12 cellular contexts compared by ENCODE assay signal in the genomic region with DNA sequence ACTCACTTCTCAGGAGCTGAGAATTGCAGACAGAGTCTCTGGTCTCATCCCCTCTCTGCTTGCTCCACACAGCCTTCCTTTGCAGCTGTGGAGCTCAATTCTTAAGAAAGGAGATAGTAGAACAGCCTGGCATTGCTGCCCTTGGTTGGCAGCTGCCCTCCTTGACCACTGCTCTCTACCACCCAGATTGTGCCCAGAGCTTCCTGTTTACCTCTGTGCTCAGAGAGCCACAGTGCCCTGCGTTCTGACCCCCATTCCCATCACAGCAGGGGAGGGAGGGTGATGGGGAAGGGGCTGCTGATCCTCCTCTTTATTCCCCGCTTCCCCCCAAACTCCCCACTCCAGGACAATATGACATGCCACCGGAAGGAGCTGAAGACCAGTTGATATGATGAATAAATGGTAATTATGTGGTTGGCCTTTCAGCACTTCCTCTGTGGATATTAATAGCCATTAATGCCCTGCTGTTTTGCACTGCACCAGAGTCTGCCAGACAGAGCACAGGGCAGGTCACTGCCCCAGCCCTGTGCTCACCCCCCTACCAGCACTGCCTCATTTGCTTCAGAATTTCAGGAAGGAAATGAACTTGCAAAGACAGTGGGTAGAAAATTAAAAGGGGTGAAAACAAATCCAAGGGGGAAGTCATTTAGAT.
A peak's percentile ranks its signal among the peaks of the same experiment; 100 is the strongest.
DNase-seq lines count a peak whose midpoint lies in the region; ATAC-seq, FAIRE-seq and TF ChIP-seq lines count a peak whose summit lies in the region.
"Had no signal": no experiment of that assay in that cellular context is flagged by ENCODE, and none has a peak within 500 bp of the region (broad histone marks: within the 10 kb centered on the region; RNA-seq: fewer than 3 reads in every experiment).

No MANE protein-coding gene starts in this region.

- peaks cover 17 to 20% (median 18%) of the 10 kb centered on the region in 3 donors for H3K27me3 Mint-ChIP-seq in CD14-positive monocyte (ENCODE audit: low read depth in 3 of 3)
- H3K27me3 Mint-ChIP-seq in progenitor cell of endocrine pancreas = peaks cover 36% of the 10 kb centered on the region

- H3K36me3 Mint-ChIP-seq in CD14-positive monocyte = peaks cover 0 to 2% of the 10 kb centered on the region in 2 donors
- no peaks in the 10 kb centered on the region for H3K36me3 Mint-ChIP-seq in progenitor cell of endocrine pancreas (ENCODE audit: insufficient read depth)

- in situ Hi-C loops in HepG2 (cut with HindIII; ENCODE audit: extremely low pct_ligation_motif_present, low pct_unique_long_range_greater_than_20kb) = no loop called here

- intact Hi-C loops in CD14-positive monocyte (cut with micrococcal nuclease) = no loop called here
- intact Hi-C loops in HepG2 (cut with micrococcal nuclease; ENCODE audit: unreplicated experiment) = no loop called here

- H3K4me1 Mint-ChIP-seq in CD14-positive monocyte (peaks cover 44% of the 10 kb centered on the region), progenitor cell of endocrine pancreas (ENCODE audit: low read depth) (no peaks in the 10 kb centered on the region)

- peaks cover 0 to 6% (median 0%) of the 10 kb centered on the region in 7 donors for H3K9me3 Mint-ChIP-seq in CD14-positive monocyte
- no peaks in the 10 kb centered on the region for H3K9me3 Mint-ChIP-seq in progenitor cell of endocrine pancreas (ENCODE audit: low read depth)

- TF ChIP-seq CTCF in CD14-positive monocyte (IDR thresholded peaks at IDR 0.05) = no peak
- no peak for TF ChIP-seq CTCF in progenitor cell of endocrine pancreas (IDR thresholded peaks at IDR 0.05; ENCODE audit: unreplicated experiment)
- TF ChIP-seq CTCF in HepG2 (CRISPR knock-in tag; IDR thresholded peaks at IDR 0.05) = no peak

- 0 out of 2 replicates have a peak, but pooled peaks cover 2% of the 10 kb centered on the region for H4K20me1 ChIP-seq in HepG2 (ENCODE audit: insufficient read depth, low read length)

- no peak for FAIRE-seq in HepG2 (lab: Jason Lieb, UNC)
- FAIRE-seq: keratinocyte had no signal

- no peak for TF ChIP-seq RAD21 in HepG2 (CRISPR knock-in tag; IDR thresholded peaks at IDR 0.05)

- POLR2A ChIA-PET in HepG2 (lab: Yijun Ruan, JAX) = no interaction called here

- H2AFZ ChIP-seq in HepG2 (ENCODE audit: low read length) = no peak overlapping the region

- WGBS in HepG2 (ENCODE audit: low lambda C conversion rate) = 29% methylated on average over 2 of the region's 3 CpGs

- H3K27ac Mint-ChIP-seq in CD14-positive monocyte = peak overlapping the region; percentile 76 to 91 (median 86)
- H3K27ac Mint-ChIP-seq in progenitor cell of endocrine pancreas = no peak overlapping the region

- no peak overlapping the region for H3K4me3 ChIP-seq in HepG2 (replicated peaks in 1 of 3; ENCODE audit: insufficient read depth in 1 of 3, low read depth in 2 of 3, low read length in 3 of 3)
- H3K4me3 ChIP-seq: smooth muscle cell had no signal

- ATAC-seq in GM21367 (IDR thresholded peaks at IDR 0.05; ENCODE audit: unreplicated experiment) (peak; percentile 50), HG03469 (IDR thresholded peaks at IDR 0.05; ENCODE audit: unreplicated experiment) (peak; percentile 29), GM21360 (IDR thresholded peaks at IDR 0.05; ENCODE audit: unreplicated experiment) (no peak), HepG2 (no peak)
- ATAC-seq: stimulated activated naive CD8-positive, alpha-beta T cell treated with anti-CD3 and anti-CD28 coated beads, Interleukin-15, amount 100 ng/mL, for 72 hours had no signal

- peak; percentile 81 for DNase-seq in CD14-positive monocyte (ENCODE audit: low spot score)
- DNase-seq in foreskin melanocyte = peak; percentile 84
- DNase-seq in progenitor cell of endocrine pancreas (ENCODE audit: low spot score, unreplicated experiment) = no peak
- DNase-seq in glomerular visceral epithelial cell (ENCODE audit: extremely low spot score) = no peak
- no peak for DNase-seq in HepG2 (ENCODE audit: low spot score)
- DNase-seq: AML-193; stimulated activated naive CD8-positive, alpha-beta T cell treated with anti-CD3 and anti-CD28 coated beads, Interleukin-15, amount 100 ng/mL, for 72 hours had no signal

- H3K27ac ChIP-seq in HepG2 (ENCODE audit: extremely low read length, insufficient read depth, low read length) = no peak overlapping the region

- H3K4me1 ChIP-seq in HepG2 (ENCODE audit: insufficient read depth, low read length) = no peaks in the 10 kb centered on the region

- H3K4me3 Mint-ChIP-seq in CD14-positive monocyte (peak overlapping the region; percentile 32 to 86), progenitor cell of endocrine pancreas (ENCODE audit: low read depth) (no peak overlapping the region)
- H3K4me3 Mint-ChIP-seq: stimulated activated naive CD8-positive, alpha-beta T cell treated with anti-CD3 and anti-CD28 coated beads, Interleukin-15, amount 100 ng/mL, for 72 hours had no signal

- no peaks in the 10 kb centered on the region for H3K79me2 ChIP-seq in HepG2 (ENCODE audit: insufficient read depth, low read length)

- H3K9me3 ChIP-seq in HepG2 (ENCODE audit: low read length) = no peaks in the 10 kb centered on the region

- TF ChIP-seq EP300 in HepG2 (IDR thresholded peaks at IDR 0.05; ENCODE audit: low read depth in 2 of 2, low read length in 2 of 2) (no peak), HepG2 (CRISPR knock-in tag; IDR thresholded peaks at IDR 0.05; ENCODE audit: borderline replicate concordance) (no peak)

- no TSS peak for BruUV-seq in HepG2 (replicated peaks; lab: Mats Ljungman, UMichigan)

- H3K9ac ChIP-seq in HepG2 (ENCODE audit: insufficient read depth, low read depth, low read length) = no peak overlapping the region

- H3K4me2 ChIP-seq in HepG2 (ENCODE audit: low read depth, low read length) = no peak overlapping the region
- H3K4me2 ChIP-seq: smooth muscle cell had no signal

- H3K36me3 ChIP-seq in HepG2 (replicated peaks in 1 of 2; ENCODE audit: control insufficient read depth in 1 of 2, insufficient read depth in 2 of 2, low read length in 2 of 2) = no peaks in the 10 kb centered on the region

- TF ChIP-seq POLR2A in HepG2 (IDR thresholded peaks at IDR 0.05; ENCODE audit: insufficient read depth in 1 of 2, low read depth in 2 of 2, low read length in 2 of 2) = no peak

- CTCF ChIA-PET in HepG2 (lab: Yijun Ruan, JAX; ENCODE audit: low intra/inter-chr PET ratio, low total read pairs) = no interaction called here

- peaks cover 2 to 12% of the 10 kb centered on the region in 2 experiments; a peak in 4 of 5 replicates for H3K27me3 ChIP-seq in HepG2 (ENCODE audit: control insufficient read depth in 1 of 2, insufficient read depth in 2 of 2, low read length in 2 of 2)

TF ChIP-seq in HepG2, 621 proteins besides CTCF, POLR2A, EP300 and RAD21:
- TF ChIP-seq ISX (CRISPR knock-in tag; conservative IDR thresholded peaks at IDR 0.05) (no peak), TSC22D2 (CRISPR knock-in tag; IDR thresholded peaks at IDR 0.05; ENCODE audit: borderline replicate concordance) (no peak), REXO4 (CRISPR knock-in tag; IDR thresholded peaks at IDR 0.05; ENCODE audit: borderline replicate concordance) (no peak), PTBP1 (IDR thresholded peaks at IDR 0.05; ENCODE audit: low read depth, low read length, poor library complexity, severe bottlenecking) (no peak), REL (CRISPR knock-in tag; conservative IDR thresholded peaks at IDR 0.05) (no peak), ZBTB3 (CRISPR knock-in tag; IDR thresholded peaks at IDR 0.05; ENCODE audit: borderline replicate concordance, low read depth) (no peak), ZNF776 (CRISPR knock-in tag; IDR thresholded peaks at IDR 0.05) (no peak), HMGA1 (CRISPR knock-in tag; conservative IDR thresholded peaks at IDR 0.05) (no peak), MED13 (CRISPR knock-in tag; IDR thresholded peaks at IDR 0.05) (no peak), RNF2 (conservative IDR thresholded peaks at IDR 0.05; ENCODE audit: low read depth) (no peak)
- TF ChIP-seq, protein P1, sequence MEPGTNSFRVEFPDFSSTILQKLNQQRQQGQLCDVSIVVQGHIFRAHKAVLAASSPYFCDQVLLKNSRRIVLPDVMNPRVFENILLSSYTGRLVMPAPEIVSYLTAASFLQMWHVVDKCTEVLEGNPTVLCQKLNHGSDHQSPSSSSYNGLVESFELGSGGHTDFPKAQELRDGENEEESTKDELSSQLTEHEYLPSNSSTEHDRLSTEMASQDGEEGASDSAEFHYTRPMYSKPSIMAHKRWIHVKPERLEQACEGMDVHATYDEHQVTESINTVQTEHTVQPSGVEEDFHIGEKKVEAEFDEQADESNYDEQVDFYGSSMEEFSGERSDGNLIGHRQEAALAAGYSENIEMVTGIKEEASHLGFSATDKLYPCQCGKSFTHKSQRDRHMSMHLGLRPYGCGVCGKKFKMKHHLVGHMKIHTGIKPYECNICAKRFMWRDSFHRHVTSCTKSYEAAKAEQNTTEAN (CRISPR knock-in tag; conservative IDR thresholded peaks at IDR 0.05) = no peak
- TF ChIP-seq, protein P2, sequence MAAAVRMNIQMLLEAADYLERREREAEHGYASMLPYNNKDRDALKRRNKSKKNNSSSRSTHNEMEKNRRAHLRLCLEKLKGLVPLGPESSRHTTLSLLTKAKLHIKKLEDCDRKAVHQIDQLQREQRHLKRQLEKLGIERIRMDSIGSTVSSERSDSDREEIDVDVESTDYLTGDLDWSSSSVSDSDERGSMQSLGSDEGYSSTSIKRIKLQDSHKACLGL (CRISPR knock-in tag; IDR thresholded peaks at IDR 0.05) = no peak
- TF ChIP-seq, protein P3, sequence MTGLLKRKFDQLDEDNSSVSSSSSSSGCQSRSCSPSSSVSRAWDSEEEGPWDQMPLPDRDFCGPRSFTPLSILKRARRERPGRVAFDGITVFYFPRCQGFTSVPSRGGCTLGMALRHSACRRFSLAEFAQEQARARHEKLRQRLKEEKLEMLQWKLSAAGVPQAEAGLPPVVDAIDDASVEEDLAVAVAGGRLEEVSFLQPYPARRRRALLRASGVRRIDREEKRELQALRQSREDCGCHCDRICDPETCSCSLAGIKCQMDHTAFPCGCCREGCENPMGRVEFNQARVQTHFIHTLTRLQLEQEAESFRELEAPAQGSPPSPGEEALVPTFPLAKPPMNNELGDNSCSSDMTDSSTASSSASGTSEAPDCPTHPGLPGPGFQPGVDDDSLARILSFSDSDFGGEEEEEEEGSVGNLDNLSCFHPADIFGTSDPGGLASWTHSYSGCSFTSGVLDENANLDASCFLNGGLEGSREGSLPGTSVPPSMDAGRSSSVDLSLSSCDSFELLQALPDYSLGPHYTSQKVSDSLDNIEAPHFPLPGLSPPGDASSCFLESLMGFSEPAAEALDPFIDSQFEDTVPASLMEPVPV (CRISPR knock-in tag; IDR thresholded peaks at IDR 0.05) = no peak

Comparison
In these comparisons a context has a peak if more than half of its experiments do, and no peak if none do; other contexts are left out.
1. DNase-seq: peak in CD14-positive monocyte (single experiment) and foreskin melanocyte (single experiment); none in progenitor cell of endocrine pancreas (single experiment), glomerular visceral epithelial cell (single experiment) and HepG2 (single experiment).
2. ATAC-seq: peak in GM21367 (single experiment) and HG03469 (single experiment); none in GM21360 (single experiment) and HepG2 (single experiment).